1 cellular context compared by ENCODE assay signal in the genomic region with DNA sequence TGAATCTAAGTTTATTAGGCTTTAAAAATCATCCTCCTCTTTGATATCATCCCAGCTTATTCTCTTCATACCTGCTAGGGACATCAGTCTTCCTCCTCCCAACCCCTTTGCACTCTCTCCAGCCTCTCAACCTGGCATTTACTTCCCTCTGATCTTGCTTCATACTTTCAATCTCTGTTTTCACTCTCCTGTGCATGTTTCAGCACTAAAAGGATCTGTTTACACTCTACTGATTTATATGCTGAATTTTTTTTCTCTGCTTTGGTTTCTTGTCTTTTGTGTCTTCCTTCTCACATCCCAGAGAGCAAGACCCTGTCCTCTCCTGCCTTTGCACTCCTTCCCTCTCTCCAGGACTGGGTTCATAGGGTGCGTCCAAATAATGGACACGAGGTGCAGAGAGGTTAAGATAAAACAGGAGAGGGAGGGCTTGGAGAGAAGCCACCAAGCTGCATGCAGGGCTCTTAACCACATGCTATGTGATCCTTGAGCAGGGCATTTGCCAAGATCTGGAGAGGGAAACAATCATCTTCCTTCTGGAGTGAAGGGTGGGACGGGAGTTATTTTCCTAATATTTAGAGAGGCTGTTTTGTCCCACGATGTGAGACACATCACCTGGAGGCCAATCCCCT.
TF ChIP-seq lines count a peak whose summit lies in the region.

No MANE protein-coding gene starts in this region.

TF ChIP-seq in IMR-90, 13 proteins besides CTCF, POLR2A, EP300 and RAD21 (continued from another document):
- TF ChIP-seq, protein P1, sequence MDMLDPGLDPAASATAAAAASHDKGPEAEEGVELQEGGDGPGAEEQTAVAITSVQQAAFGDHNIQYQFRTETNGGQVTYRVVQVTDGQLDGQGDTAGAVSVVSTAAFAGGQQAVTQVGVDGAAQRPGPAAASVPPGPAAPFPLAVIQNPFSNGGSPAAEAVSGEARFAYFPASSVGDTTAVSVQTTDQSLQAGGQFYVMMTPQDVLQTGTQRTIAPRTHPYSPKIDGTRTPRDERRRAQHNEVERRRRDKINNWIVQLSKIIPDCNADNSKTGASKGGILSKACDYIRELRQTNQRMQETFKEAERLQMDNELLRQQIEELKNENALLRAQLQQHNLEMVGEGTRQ (IDR thresholded peaks at IDR 0.05; ENCODE audit: low read depth, low read length) = no peak
- TF ChIP-seq CEBPB (IDR thresholded peaks at IDR 0.05; ENCODE audit: low read depth, low read length) (no peak), MAFK (IDR thresholded peaks at IDR 0.05; ENCODE audit: low read depth, low read length) (no peak)
